25 cellular contexts compared by ENCODE assay signal in the genomic region with DNA sequence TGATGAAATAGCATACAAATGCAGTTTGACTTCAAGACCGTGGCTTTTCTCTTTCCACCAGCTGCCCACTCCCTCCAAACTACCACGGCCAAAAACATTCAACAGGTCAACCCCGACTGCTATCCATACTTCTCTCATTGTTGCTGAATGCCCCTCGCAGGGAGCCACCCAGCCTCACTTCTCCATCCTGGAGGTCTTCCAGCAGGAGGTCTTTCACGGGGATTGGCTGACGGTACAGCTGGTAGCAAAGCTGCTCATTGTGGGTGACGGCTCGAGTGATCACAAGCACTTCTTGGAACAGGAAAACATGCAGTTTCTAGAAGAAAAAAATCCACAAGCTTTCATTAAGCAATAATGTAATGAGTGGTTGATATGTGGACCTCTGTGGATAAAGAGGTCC. TPM values are rescaled to one million over a fixed set of nuclear protein-coding genes. Genes with fewer than 3 reads are reported as not detected.
DNase-seq lines count a peak whose midpoint lies in the region; ATAC-seq and TF ChIP-seq lines count a peak whose summit lies in the region.
"Had no signal": no experiment of that assay in that cellular context is flagged by ENCODE, and none has a peak within 500 bp of the region (broad histone marks: within the 10 kb centered on the region; RNA-seq: fewer than 3 reads in every experiment).

No MANE protein-coding gene starts in this region.

- no peaks in the 10 kb centered on the region for H3K9me3 ChIP-seq in CD4-positive, CD25-positive, alpha-beta regulatory T cell (ENCODE audit: control insufficient read depth in 2 of 2, low read length in 2 of 2)
- H3K9me3 ChIP-seq in CD8-positive, alpha-beta T cell (ENCODE audit: low read length) = no peaks in the 10 kb centered on the region
- H3K9me3 ChIP-seq: gastroesophageal sphincter, left lung, ovary, spleen had no signal

- peaks cover 61% of the 10 kb centered on the region for H3K36me3 Mint-ChIP-seq in CD4-positive, CD25-positive, alpha-beta regulatory T cell
- H3K36me3 Mint-ChIP-seq in CD8-positive, alpha-beta T cell = peaks cover 86% of the 10 kb centered on the region
- H3K36me3 Mint-ChIP-seq in activated CD8-positive, alpha-beta T cell treated with anti-CD3 and anti-CD28 coated beads, Interleukin-2, amount 10 ng/mL, durations not matched to agents 7 days and 5 days (ENCODE audit: low read depth) = peaks cover 90% of the 10 kb centered on the region
- H3K36me3 Mint-ChIP-seq in memory B cell = peaks cover 46% of the 10 kb centered on the region

- no peak for ATAC-seq in CD4-positive, CD25-positive, alpha-beta regulatory T cell (ENCODE audit: low read depth in 2 of 2)
- ATAC-seq in CD8-positive, alpha-beta T cell = no peak
- ATAC-seq in activated CD8-positive, alpha-beta T cell treated with anti-CD3 and anti-CD28 coated beads, Interleukin-2, amount 10 ng/mL, durations not matched to agents 7 days and 5 days = no peak
- ATAC-seq in memory B cell (ENCODE audit: low read depth) = no peak
- ATAC-seq: gastroesophageal sphincter, left lung, SK-N-SH treated with all-trans-retinoic acid at 6 μM for 48 hours had no signal

- H3K9me3 Mint-ChIP-seq in CD4-positive, CD25-positive, alpha-beta regulatory T cell = no peaks in the 10 kb centered on the region
- no peaks in the 10 kb centered on the region for H3K9me3 Mint-ChIP-seq in CD8-positive, alpha-beta T cell
- H3K9me3 Mint-ChIP-seq in activated CD8-positive, alpha-beta T cell treated with anti-CD3 and anti-CD28 coated beads, Interleukin-2, amount 10 ng/mL, durations not matched to agents 7 days and 5 days (ENCODE audit: insufficient read depth) = no peaks in the 10 kb centered on the region
- H3K9me3 Mint-ChIP-seq in memory B cell = no peaks in the 10 kb centered on the region
- H3K9me3 Mint-ChIP-seq: naive B cell had no signal

- H3K27me3 Mint-ChIP-seq in CD4-positive, CD25-positive, alpha-beta regulatory T cell = no peaks in the 10 kb centered on the region
- H3K27me3 Mint-ChIP-seq in CD8-positive, alpha-beta T cell (ENCODE audit: low read depth) = no peaks in the 10 kb centered on the region
- no peaks in the 10 kb centered on the region for H3K27me3 Mint-ChIP-seq in activated CD8-positive, alpha-beta T cell treated with anti-CD3 and anti-CD28 coated beads, Interleukin-2, amount 10 ng/mL, durations not matched to agents 7 days and 5 days (ENCODE audit: low read depth)
- H3K27me3 Mint-ChIP-seq in memory B cell = no peaks in the 10 kb centered on the region
- H3K27me3 Mint-ChIP-seq: naive B cell had no signal

- H3K27me3 ChIP-seq in CD4-positive, CD25-positive, alpha-beta regulatory T cell (ENCODE audit: control insufficient read depth, insufficient read depth, low read length) = no peaks in the 10 kb centered on the region
- H3K27me3 ChIP-seq in CD8-positive, alpha-beta T cell (ENCODE audit: insufficient read depth, low read length) = no peaks in the 10 kb centered on the region
- H3K27me3 ChIP-seq: gastroesophageal sphincter, left lung, ovary, spleen had no signal

- CTCF ChIA-PET in CD8-positive, alpha-beta T cell (lab: Charles Lee) = interaction anchor here (0.5 to 6.9 kb wide), 4 partner anchors 12 to 68 kb away, joined by 3 to 44 read pairs (median 5); partner anchors contain the start of gene ARHGEF3
- CTCF ChIA-PET in activated CD8-positive, alpha-beta T cell treated with anti-CD3 and anti-CD28 coated beads, Interleukin-2, amount 10 ng/mL, durations not matched to agents 7 days and 5 days (lab: Charles Lee) = interaction anchor here (0.7 to 14.4 kb wide), 2 partner anchors 68 to 257 kb away, joined by 3 to 148 read pairs; partner anchors contain the start of gene ARHGEF3

- H3K27ac Mint-ChIP-seq in CD4-positive, CD25-positive, alpha-beta regulatory T cell = peak overlapping the region in 2 of 3 donors; percentile 45 to 55
- peak overlapping the region; percentile 88 for H3K27ac Mint-ChIP-seq in CD8-positive, alpha-beta T cell
- peak overlapping the region; percentile 75 for H3K27ac Mint-ChIP-seq in activated CD8-positive, alpha-beta T cell treated with anti-CD3 and anti-CD28 coated beads, Interleukin-2, amount 10 ng/mL, durations not matched to agents 7 days and 5 days
- H3K27ac Mint-ChIP-seq in memory B cell = peak overlapping the region; percentile 55

- no peak overlapping the region for H3K27ac ChIP-seq in CD4-positive, CD25-positive, alpha-beta regulatory T cell (ENCODE audit: insufficient read depth, low read length, poor library complexity, severe bottlenecking)
- H3K27ac ChIP-seq in CD8-positive, alpha-beta T cell (ENCODE audit: low read depth, low read length) = peak overlapping the region; percentile 19
- H3K27ac ChIP-seq: gastroesophageal sphincter, GM23248, left lung, ovary had no signal

- H3K4me1 Mint-ChIP-seq in CD4-positive, CD25-positive, alpha-beta regulatory T cell = peaks cover 34 to 55% (median 45%) of the 10 kb centered on the region in 4 donors
- peaks cover 67% of the 10 kb centered on the region for H3K4me1 Mint-ChIP-seq in CD8-positive, alpha-beta T cell (ENCODE audit: low read depth)
- peaks cover 67% of the 10 kb centered on the region for H3K4me1 Mint-ChIP-seq in activated CD8-positive, alpha-beta T cell treated with anti-CD3 and anti-CD28 coated beads, Interleukin-2, amount 10 ng/mL, durations not matched to agents 7 days and 5 days (ENCODE audit: low read depth)
- peaks cover 2% of the 10 kb centered on the region for H3K4me1 Mint-ChIP-seq in memory B cell

- DNase-seq in CD4-positive, CD25-positive, alpha-beta regulatory T cell = no peak
- no peak for DNase-seq in CD8-positive, alpha-beta T cell
- DNase-seq in activated CD8-positive, alpha-beta T cell treated with anti-CD3 and anti-CD28 coated beads, Interleukin-2, amount 10 ng/mL, durations not matched to agents 7 days and 5 days = peak; percentile 12
- DNase-seq in memory B cell (ENCODE audit: low spot score in 2 of 2) (no peak), DMS79 (lab: John Stamatoyannopoulos, UW) (no peak), NCI-H1048 (lab: John Stamatoyannopoulos, UW) (no peak), DMS 273 treated with DMSO at 0.1 percent for 48 hours (lab: John Stamatoyannopoulos, UW) (no peak)
- DNase-seq: amniotic stem cell; C1 segment of cervical spinal cord; cortex of kidney; GDM1; GM23248; hypothalamus; left lung; naive B cell; NCI-H2081; NCI-H345; NCI-H774; ovary; spleen; stimulated activated CD4-positive, alpha-beta T cell treated with anti-CD3 and anti-CD28 coated beads, Interleukin-4, amount 100 ng/mL, for 1 hour; stimulated activated naive CD4-positive, alpha-beta T cell; T1000 had no signal

- H3K4me1 ChIP-seq in CD4-positive, CD25-positive, alpha-beta regulatory T cell (ENCODE audit: control insufficient read depth, insufficient read depth, low read length, poor library complexity, severe bottlenecking) = peaks cover 5% of the 10 kb centered on the region
- peaks cover 37% of the 10 kb centered on the region for H3K4me1 ChIP-seq in CD8-positive, alpha-beta T cell (ENCODE audit: insufficient read depth, low read length)
- H3K4me1 ChIP-seq: gastroesophageal sphincter, left lung had no signal

- H3K36me3 ChIP-seq in CD4-positive, CD25-positive, alpha-beta regulatory T cell (ENCODE audit: control insufficient read depth, insufficient read depth, low read length) = peaks cover 90% of the 10 kb centered on the region
- H3K36me3 ChIP-seq in CD8-positive, alpha-beta T cell (ENCODE audit: insufficient read depth, low read length) = peaks cover 61% of the 10 kb centered on the region
- H3K36me3 ChIP-seq: ovary had no signal

- no peak overlapping the region for H3K4me3 ChIP-seq in CD4-positive, CD25-positive, alpha-beta regulatory T cell (ENCODE audit: low read depth, low read length)
- no peak overlapping the region for H3K4me3 ChIP-seq in CD8-positive, alpha-beta T cell (ENCODE audit: low read depth, low read length)
- H3K4me3 ChIP-seq: gastroesophageal sphincter, GM23248, left lung, ovary, spleen had no signal

- peak overlapping the region in 1 of 4 donors; percentile 32 for H3K4me3 Mint-ChIP-seq in CD4-positive, CD25-positive, alpha-beta regulatory T cell
- H3K4me3 Mint-ChIP-seq in CD8-positive, alpha-beta T cell = peak overlapping the region; percentile 13
- no peak overlapping the region for H3K4me3 Mint-ChIP-seq in activated CD8-positive, alpha-beta T cell treated with anti-CD3 and anti-CD28 coated beads, Interleukin-2, amount 10 ng/mL, durations not matched to agents 7 days and 5 days
- H3K4me3 Mint-ChIP-seq in memory B cell = no peak overlapping the region
- H3K4me3 Mint-ChIP-seq: naive B cell had no signal

- POLR2A ChIA-PET in CD8-positive, alpha-beta T cell (lab: Charles Lee) = interaction anchor here (0.8 to 1.5 kb wide), 4 partner anchors 22 to 69 kb away, joined by 3 to 7 read pairs (median 3); no protein-coding TSS in a partner anchor
- POLR2A ChIA-PET in activated CD8-positive, alpha-beta T cell treated with anti-CD3 and anti-CD28 coated beads, Interleukin-2, amount 10 ng/mL, durations not matched to agents 7 days and 5 days (lab: Charles Lee) = no interaction called here

- intact Hi-C loops in CD8-positive, alpha-beta T cell (cut with DNase I, micrococcal nuclease) = loop anchor here in 1 of 2 experiments (1.0 kb wide), 1 partner anchor 21 kb away; no protein-coding TSS in a partner anchor

- no peak for TF ChIP-seq CTCF in CD8-positive, alpha-beta T cell (IDR thresholded peaks at IDR 0.05)

RNA-seq across cellular contexts. Expression of gene TASOR, which starts 49.0 kb away (rescaled TPM):
- total RNA-seq in CD4-positive, CD25-positive, alpha-beta regulatory T cell = 77.4 TPM
- polyA plus RNA-seq in CD4-positive, CD25-positive, alpha-beta regulatory T cell = 10 to 100 TPM; 29.3 to 38.4 (median 32.5) TPM
- 10 to 100 TPM; 31.1 to 41.5 TPM for total RNA-seq in CD8-positive, alpha-beta T cell
- 10 to 100 TPM; 60.5 to 61.8 TPM for total RNA-seq in activated CD8-positive, alpha-beta T cell treated with anti-CD3 and anti-CD28 coated beads, Interleukin-2, amount 10 ng/mL, durations not matched to agents 7 days and 5 days
